In genomic region chr6:100372326-100372725, GRCh38 we compare ENCODE assay signal across 1 cellular context.
TF ChIP-seq lines count a peak whose summit lies in the region.

No MANE protein-coding gene starts in this region.

TF ChIP-seq in GM23338, 12 proteins besides CTCF, POLR2A, EP300 and RAD21 (continued from another document):
- TF ChIP-seq ZNF462 (CRISPR knock-in tag; IDR thresholded peaks at IDR 0.05) (no peak), EZH2 (IDR thresholded peaks at IDR 0.05; ENCODE audit: low read depth, unreplicated experiment) (no peak), NANOG (IDR thresholded peaks at IDR 0.05; ENCODE audit: borderline replicate concordance) (no peak), ZNF331 (CRISPR knock-in tag; IDR thresholded peaks at IDR 0.05; ENCODE audit: low read depth) (no peak)
